Comparison of ENCODE assay signal across 9 cellular contexts in the genomic region with DNA sequence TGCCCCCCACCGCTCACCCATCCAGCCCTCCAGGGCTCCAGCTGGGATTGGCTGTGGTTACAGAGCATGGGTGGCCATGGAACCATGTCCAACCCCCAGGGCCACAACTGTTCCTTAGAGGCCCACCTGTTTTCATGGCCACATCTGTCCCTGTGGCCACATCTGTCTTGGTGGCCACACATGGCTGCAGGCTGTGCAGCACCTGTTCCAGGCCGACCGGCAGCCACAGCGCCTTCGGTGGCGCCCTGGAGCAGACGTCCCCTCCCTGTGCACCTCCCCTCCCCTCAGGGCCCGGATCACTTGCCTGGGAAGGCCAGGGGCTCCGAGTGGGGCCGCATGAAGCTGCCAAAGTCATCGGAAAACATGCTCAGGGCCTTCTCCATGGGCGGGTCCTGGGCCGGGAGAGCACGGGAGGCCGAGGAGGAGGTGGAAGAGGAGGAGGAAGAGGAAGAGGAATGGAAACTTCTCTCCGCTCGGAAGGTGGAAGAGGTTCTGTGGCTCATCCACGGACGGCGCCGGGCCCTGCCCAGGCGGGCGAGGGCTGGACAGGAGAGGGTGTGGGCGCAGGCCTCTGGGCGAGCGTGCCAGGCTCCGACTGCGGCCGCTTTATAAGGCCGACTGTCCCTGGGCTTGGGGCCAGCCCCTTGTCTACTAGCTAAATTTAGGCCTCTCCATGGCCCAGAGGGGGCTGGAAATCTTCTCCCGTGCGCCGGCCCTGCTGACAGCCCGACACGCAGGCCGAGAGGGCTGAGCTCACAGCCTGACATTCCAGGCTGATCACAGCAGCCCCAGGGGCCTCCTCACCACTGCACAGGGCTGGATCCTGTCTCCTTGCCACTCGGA. TPM values are rescaled to one million over a fixed set of nuclear protein-coding genes. Genes with fewer than 3 reads are reported as not detected.
DNase-seq lines count a peak whose midpoint lies in the region; ATAC-seq and TF ChIP-seq lines count a peak whose summit lies in the region.
"Had no signal": no experiment of that assay in that cellular context is flagged by ENCODE, and none has a peak within 500 bp of the region (broad histone marks: within the 10 kb centered on the region; RNA-seq: fewer than 3 reads in every experiment).

A gene (minus strand): TSS at position 583 of the 843 bp plus-strand sequence. CDS start 80 bp downstream, at position 503.

- H3K9me2 ChIP-seq in SK-N-SH: no peaks in the 10 kb centered on the region

- H3K27me3 ChIP-seq in SK-N-SH (ENCODE audit: insufficient read depth): no peaks in the 10 kb centered on the region

- no peak within 1 kb of the TSS for H3K4me3 ChIP-seq in SK-N-SH (ENCODE audit: low read depth in 2 of 2, low read length in 1 of 2)

- H3K27ac ChIP-seq in SK-N-SH (ENCODE audit: low read depth in 2 of 2, low read length in 1 of 2): peak within 1 kb of the TSS in 1 of 2 experiments; percentile 22; a peak in 1 of 4 replicates

- ATAC-seq in Right ventricle myocardium superior (ENCODE audit: poor library complexity) (peak; percentile 53), HG03571 (IDR thresholded peaks at IDR 0.05; ENCODE audit: unreplicated experiment) (no peak), HG02610 (IDR thresholded peaks at IDR 0.05; ENCODE audit: unreplicated experiment) (no peak)

- H3F3A ChIP-seq in SK-N-SH (replicated peaks; ENCODE audit: insufficient read depth): no peaks in the 10 kb centered on the region

- peaks cover 10 to 57% of the 10 kb centered on the region in 2 experiments; a peak in 2 of 4 replicates for H3K4me1 ChIP-seq in SK-N-SH (ENCODE audit: control insufficient read depth in 1 of 2, insufficient read depth in 2 of 2, low read depth in 1 of 2, low read length in 1 of 2)

- DNase-seq in COLO668 (lab: John Stamatoyannopoulos, UW; ENCODE audit: unreplicated experiment): peak; percentile 26
- peak; percentile 76 for DNase-seq in SK-N-SH
- DNase-seq in Right ventricle myocardium superior: peak; percentile 92
- DNase-seq in posterior vena cava (ENCODE audit: low spot score): peak; percentile 96
- no peak for DNase-seq in NCI-H1417 treated with DMSO at 0.1 percent for 48 hours (lab: John Stamatoyannopoulos, UW)
- DNase-seq in activated T-cell treated with anti-CD3 and anti-CD28 coated beads, Interleukin-2, amount 50 U/mL, for 48 hours: no peak

- no peaks in the 10 kb centered on the region for H3K36me3 ChIP-seq in SK-N-SH (replicated peaks in 1 of 2; ENCODE audit: control insufficient read depth in 1 of 2, insufficient read depth in 2 of 2, low read length in 1 of 2)

- H3K9ac ChIP-seq in SK-N-SH: no peak within 1 kb of the TSS

- no peaks in the 10 kb centered on the region for H3K9me3 ChIP-seq in SK-N-SH

- POLR2A ChIA-PET in SK-N-SH (lab: Yijun Ruan, JAX): no interaction called here

- H2AFZ ChIP-seq in SK-N-SH (ENCODE audit: low read depth): no peak within 1 kb of the TSS

- TF ChIP-seq RAD21 in SK-N-SH (IDR thresholded peaks at IDR 0.05; ENCODE audit: low read length): no peak

- TF ChIP-seq EP300 in SK-N-SH (IDR thresholded peaks at IDR 0.05; ENCODE audit: borderline replicate concordance in 1 of 2, low read depth in 1 of 2, low read length in 1 of 2): no peak

- intact Hi-C loops in Right ventricle myocardium superior (cut with DNase I): no loop called here
- intact Hi-C loops in posterior vena cava (cut with DNase I): no loop called here

- H4K20me1 ChIP-seq in SK-N-SH (ENCODE audit: insufficient read depth): no peaks in the 10 kb centered on the region

- CTCF ChIA-PET in SK-N-SH (lab: Yijun Ruan, JAX): interaction anchor here (0.7 to 2.9 kb wide), 9 partner anchors 8 to 226 kb away, joined by 3 to 22 read pairs (median 5); a partner anchor contains a TSS

- 84% methylated on average over 29 of the region's 37 CpGs for WGBS in SK-N-SH (ENCODE audit: low lambda C conversion rate)

- H3K79me2 ChIP-seq in SK-N-SH (ENCODE audit: insufficient read depth): no peaks in the 10 kb centered on the region

- no peak within 1 kb of the TSS for H3K4me2 ChIP-seq in SK-N-SH

- TF ChIP-seq CTCF in SK-N-SH (IDR thresholded peaks at IDR 0.05): no peak

TF ChIP-seq in SK-N-SH, 30 proteins besides CTCF, POLR2A, EP300 and RAD21:
- TF ChIP-seq RFX5 (IDR thresholded peaks at IDR 0.05; ENCODE audit: low read length) (no peak), EZH2phosphoT487 (IDR thresholded peaks at IDR 0.05; ENCODE audit: borderline replicate concordance, low read depth) (no peak), MXI1 (IDR thresholded peaks at IDR 0.05; ENCODE audit: low read depth, low read length) (no peak), RXRA (IDR thresholded peaks at IDR 0.05; ENCODE audit: borderline replicate concordance, low read depth) (no peak), TEAD4 (IDR thresholded peaks at IDR 0.05; ENCODE audit: borderline replicate concordance, insufficient read depth) (no peak)
- TF ChIP-seq, protein P1, sequence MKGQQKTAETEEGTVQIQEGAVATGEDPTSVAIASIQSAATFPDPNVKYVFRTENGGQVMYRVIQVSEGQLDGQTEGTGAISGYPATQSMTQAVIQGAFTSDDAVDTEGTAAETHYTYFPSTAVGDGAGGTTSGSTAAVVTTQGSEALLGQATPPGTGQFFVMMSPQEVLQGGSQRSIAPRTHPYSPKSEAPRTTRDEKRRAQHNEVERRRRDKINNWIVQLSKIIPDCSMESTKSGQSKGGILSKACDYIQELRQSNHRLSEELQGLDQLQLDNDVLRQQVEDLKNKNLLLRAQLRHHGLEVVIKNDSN (IDR thresholded peaks at IDR 0.05; ENCODE audit: borderline replicate concordance, low read depth): no peak

RNA-seq across cellular contexts. Expression of the gene that starts here (rescaled TPM):
- polyA plus RNA-seq in SK-N-SH (2012; rRNA removed): 0.05 and 0.23 TPM in 2 replicates
- polyA plus RNA-seq in SK-N-SH (2012; cell fraction: cytosol; rRNA removed): 0.03 and 0.08 TPM in 2 replicates
- 0.06 and 0.11 TPM in 2 replicates for polyA plus RNA-seq in SK-N-SH (2012; cell fraction: nucleus; rRNA removed)
- total RNA-seq in Right ventricle myocardium superior: 3,577 TPM
- total RNA-seq in posterior vena cava: 100 to 1,000 TPM; 272 to 588 TPM
- total RNA-seq: pulmonary artery endothelial cell had no signal

Comparison
In these comparisons a context has a peak if more than half of its experiments do, and no peak if none do; other contexts are left out.
1. Peak in DNase-seq in SK-N-SH; RNA of the gene not detected or under 1 TPM.
2. DNase-seq: peak in COLO668 (single experiment), Right ventricle myocardium superior (single experiment) and posterior vena cava (single experiment); none in NCI-H1417 treated with DMSO at 0.1 percent for 48 hours (single experiment) and activated T-cell treated with anti-CD3 and anti-CD28 coated beads, Interleukin-2, amount 50 U/mL, for 48 hours (0 of 2).